28 cellular contexts compared by ENCODE assay signal in genomic region chr11:79019277-79019676, GRCh38.
"Had no signal": no experiment of that assay in that cellular context is flagged by ENCODE, and none has a peak within 500 bp of the region (broad histone marks: within the 10 kb centered on the region; RNA-seq: fewer than 3 reads in every experiment).

No MANE protein-coding gene starts in this region.

- H3K9me3 ChIP-seq: ascending aorta had no signal

- H3K27me3 Mint-ChIP-seq: brain had no signal

- ATAC-seq: activated CD8-positive, alpha-beta memory T cell treated with anti-CD3 and anti-CD28 coated beads, Interleukin-2, amount 10 ng/mL, durations not matched to agents 7 days and 5 days; activated T-cell treated with anti-CD3 and anti-CD28 coated beads, Interleukin-2, amount 50 U/mL, for 4 hours; Panc1; WTC11 had no signal

- DNase-seq: activated CD4-positive, alpha-beta T cell treated with anti-CD3 and anti-CD28 coated beads for 48 hours; activated CD4-positive, alpha-beta T cell treated with anti-CD3 and anti-CD28 coated beads, Interleukin-2, amount 50 U/mL, for 48 hours; activated CD4-positive, CD25-positive, alpha-beta regulatory T cell treated with anti-CD3 and anti-CD28 coated beads, Interleukin-2, amount 50 U/mL, for 72 hours; activated CD8-positive, alpha-beta memory T cell treated with anti-CD3 and anti-CD28 coated beads, Interleukin-2, amount 10 ng/mL, durations not matched to agents 7 days and 5 days; activated effector memory CD4-positive, alpha-beta T cell treated with anti-CD3 and anti-CD28 coated beads, Interleukin-2, amount 50 U/mL, for 16 hours; activated naive CD4-positive, alpha-beta T cell treated with Interleukin-2 at 50 U/mL for 16 hours; activated naive CD8-positive, alpha-beta T cell treated with anti-CD3 and anti-CD28 coated beads, Interleukin-2, amount 50 U/mL, for 24 hours; activated T-cell treated with anti-CD3 and anti-CD28 coated beads, Interleukin-2, amount 50 U/mL, for 4 hours; Kasumi-1; KBM-7; NCI-H1417; NCI-H1694; NCI-H2029; NCI-H2107; NCI-H2171 treated with DMSO at 0.1 percent for 48 hours; NCI-H226; NCI-H510A; NCI-H526 treated with DMSO at 0.1 percent for 48 hours; NCI-H82; RPMI8226; SW 1271 had no signal

- H3K9me3 Mint-ChIP-seq: activated naive CD8-positive, alpha-beta T cell treated with anti-CD3 and anti-CD28 coated beads, Interleukin-2, amount 50 U/mL, for 24 hours; activated T-cell treated with anti-CD3 and anti-CD28 coated beads, Interleukin-2, amount 50 U/mL, for 4 hours; brain; T-helper 2 cell treated with Interferon-gamma antibody and Interleukin-4, amounts not matched to agents 5 μg/mL and 100 μg/mL, for 36 hours; WTC11 had no signal

- H3K4me3 Mint-ChIP-seq: activated CD8-positive, alpha-beta memory T cell treated with anti-CD3 and anti-CD28 coated beads, Interleukin-2, amount 10 ng/mL, durations not matched to agents 7 days and 5 days; activated naive CD8-positive, alpha-beta T cell treated with anti-CD3 and anti-CD28 coated beads, Interleukin-2, amount 50 U/mL, for 24 hours; activated T-cell treated with anti-CD3 and anti-CD28 coated beads, Interleukin-2, amount 50 U/mL, for 4 hours; T-helper 2 cell treated with Interferon-gamma antibody and Interleukin-4, amounts not matched to agents 5 μg/mL and 100 μg/mL, for 36 hours; WTC11 had no signal

- H3K4me1 ChIP-seq: ascending aorta had no signal

- H3K27me3 ChIP-seq: ascending aorta had no signal

- H3K27ac ChIP-seq: ascending aorta, SK-N-MC had no signal

- H3K27ac Mint-ChIP-seq: activated CD8-positive, alpha-beta memory T cell treated with anti-CD3 and anti-CD28 coated beads, Interleukin-2, amount 10 ng/mL, durations not matched to agents 7 days and 5 days; activated naive CD4-positive, alpha-beta T cell treated with anti-CD3 and anti-CD28 coated beads, Interleukin-2, amount 50 U/mL, for 72 hours; activated naive CD8-positive, alpha-beta T cell treated with anti-CD3 and anti-CD28 coated beads, Interleukin-2, amount 50 U/mL, for 24 hours; T-helper 2 cell treated with Interferon-gamma antibody and Interleukin-4, amounts not matched to agents 5 μg/mL and 100 μg/mL, for 36 hours; WTC11 had no signal

- H3K4me3 ChIP-seq: ascending aorta, SK-N-MC had no signal

- H3K36me3 ChIP-seq: ascending aorta had no signal

- H3K36me3 Mint-ChIP-seq: activated CD8-positive, alpha-beta memory T cell treated with anti-CD3 and anti-CD28 coated beads, Interleukin-2, amount 10 ng/mL, durations not matched to agents 7 days and 5 days; activated naive CD4-positive, alpha-beta T cell treated with anti-CD3 and anti-CD28 coated beads, Interleukin-2, amount 50 U/mL, for 72 hours; brain; WTC11 had no signal
